Comparison of ENCODE assay signal across 1 cellular context in genomic region chr11:747176-748006, GRCh38.
TF ChIP-seq lines count a peak whose summit lies in the region.

TALDO1 (plus strand) TSS chr11:747464; CDS start chr11:747482, 18 bp downstream.

TF ChIP-seq in WTC11, 78 proteins besides CTCF, POLR2A, EP300 and RAD21 (continued from another document):
- TF ChIP-seq STAT6 (CRISPR knock-in tag; conservative IDR thresholded peaks at IDR 0.05; ENCODE audit: low read depth): no peak
- TF ChIP-seq ZBTB43 (CRISPR knock-in tag; IDR thresholded peaks at IDR 0.05): peak; percentile 65; the same call in 1 of the 2 replicates
- no peak for TF ChIP-seq CDX4 (CRISPR knock-in tag; IDR thresholded peaks at IDR 0.05; ENCODE audit: borderline replicate concordance)
- no peak; the same call in 1 of the 2 replicates for TF ChIP-seq ESRRA (CRISPR knock-in tag; IDR thresholded peaks at IDR 0.05; ENCODE audit: borderline replicate concordance)
- no peak for TF ChIP-seq JAZF1 (CRISPR knock-in tag; IDR thresholded peaks at IDR 0.05)
- TF ChIP-seq ZNF423 (CRISPR knock-in tag; IDR thresholded peaks at IDR 0.05): no peak
- TF ChIP-seq SP1 (CRISPR knock-in tag; conservative IDR thresholded peaks at IDR 0.05): peak; percentile 66; the same call in 1 of the 2 replicates
- TF ChIP-seq ZNF281 (CRISPR knock-in tag; IDR thresholded peaks at IDR 0.05): no peak
